Comparison of ENCODE assay signal across 25 cellular contexts in genomic region chr20:24765316-24766142, GRCh38.
A peak's percentile ranks its signal among the peaks of the same experiment; 100 is the strongest.
DNase-seq lines count a peak whose midpoint lies in the region; ATAC-seq and TF ChIP-seq lines count a peak whose summit lies in the region.
"Had no signal": no experiment of that assay in that cellular context is flagged by ENCODE, and none has a peak within 500 bp of the region (broad histone marks: within the 10 kb centered on the region; RNA-seq: fewer than 3 reads in every experiment).

No MANE protein-coding gene starts in this region.

- H4K8ac ChIP-seq in H9 (replicated peaks; ENCODE audit: insufficient read length, low read depth, low read length), result no peak overlapping the region

- no peak overlapping the region for H3K4ac ChIP-seq in H9 (ENCODE audit: low read depth, low read length)

- no peak overlapping the region for H2BK15ac ChIP-seq in H9 (ENCODE audit: low read depth, low read length)

- no peak overlapping the region; the same call in 1 of the 2 replicates for H3K14ac ChIP-seq in H9 (ENCODE audit: insufficient read depth, low read length)

- no peak for TF ChIP-seq CTCF in H9 (conservative IDR thresholded peaks at IDR 0.05)

- 0 out of 2 replicates have a peak overlapping the region, but pooled peaks have one; percentile 22 for H3K4me3 ChIP-seq in BLaER1
- H3K4me3 ChIP-seq: breast epithelium, prostate gland, thyroid gland had no signal

- H3K18ac ChIP-seq in H9 (ENCODE audit: insufficient read length, low read depth, low read length), result no peak overlapping the region

- no CpG with 5 or more reads among the region's 12 CpGs for WGBS in H9 (ENCODE audit: extremely low coverage, insufficient read length, low lambda C conversion rate)

- H3K36me3 Mint-ChIP-seq in H9 (ENCODE audit: insufficient read depth in 1 of 3, low read depth in 3 of 3), result peaks cover 0 to 3% (median 0%) of the 10 kb centered on the region in 3 experiments; a peak in 3 of 7 replicates
- H3K36me3 Mint-ChIP-seq in activated T-cell treated with anti-CD3 and anti-CD28 coated beads, Interleukin-2, amount 50 U/mL, for 24 hours (ENCODE audit: low read depth), result no peaks in the 10 kb centered on the region
- H3K36me3 Mint-ChIP-seq: activated naive CD4-positive, alpha-beta T cell treated with anti-CD3 and anti-CD28 coated beads, Interleukin-2, amount 50 U/mL, for 24 hours; immature natural killer cell had no signal

- peak overlapping the region; percentile 68 for H3K9ac ChIP-seq in BLaER1
- H3K9ac ChIP-seq in H9 (ENCODE audit: extremely low read depth, insufficient read length, low read length), result no peak overlapping the region

- no peak overlapping the region for H2BK12ac ChIP-seq in H9 (ENCODE audit: insufficient read length, low read depth, low read length)

- no peaks in the 10 kb centered on the region for H4K20me1 ChIP-seq in BLaER1
- H4K20me1 ChIP-seq in H9 (ENCODE audit: control insufficient read depth, insufficient read depth, insufficient read length), result no peaks in the 10 kb centered on the region

- H3K79me2 ChIP-seq in H9 (ENCODE audit: insufficient read depth, low read length), result no peaks in the 10 kb centered on the region

- no peak overlapping the region for H4K5ac ChIP-seq in H9 (ENCODE audit: insufficient read length, low read depth, low read length)

- peaks cover 5% of the 10 kb centered on the region for H3K9me3 ChIP-seq in BLaER1
- no peaks in the 10 kb centered on the region for H3K9me3 ChIP-seq in H9 (ENCODE audit: control insufficient read depth, low read depth, low read length)
- H3K9me3 ChIP-seq: breast epithelium, neutrophil, prostate gland, thyroid gland had no signal

- ATAC-seq in HG02870 (IDR thresholded peaks at IDR 0.05; ENCODE audit: unreplicated experiment) (no peak), GM21528 (IDR thresholded peaks at IDR 0.05; ENCODE audit: low FRiP score, unreplicated experiment) (no peak)

- H3K23me2 ChIP-seq in H9 (ENCODE audit: insufficient read length, low read depth, low read length, poor library complexity, severe bottlenecking), result no peaks in the 10 kb centered on the region

- DNase-seq in H9 (peak; percentile 12), islet precursor cell (peak; percentile 37)
- DNase-seq in stimulated activated CD8-positive, alpha-beta memory T cell treated with anti-CD3 and anti-CD28 coated beads, Interleukin-4, amount 100 ng/mL, for 48 hours, result peak; percentile 8
- DNase-seq in activated T-cell treated with anti-CD3 and anti-CD28 coated beads, Interleukin-2, amount 50 U/mL, for 24 hours, result no peak
- DNase-seq: activated CD4-positive, alpha-beta T cell treated with anti-CD3 and anti-CD28 coated beads for 48 hours; amygdala; DMS79; effector CD4-positive, alpha-beta T cell; immature natural killer cell; KG1; mesenchymal stem cell; NCI-H1105 treated with DMSO at 0.1 percent for 48 hours; NCI-H187 treated with DMSO at 0.1 percent for 48 hours; NCI-H2171; stimulated activated naive CD4-positive, alpha-beta T cell; thyroid gland had no signal

- H2AFZ ChIP-seq in H9 (ENCODE audit: low read length), result no peak overlapping the region

- peaks cover 4 to 5% of the 10 kb centered on the region in 2 experiments; a peak in 4 of 5 replicates for H3K9me3 Mint-ChIP-seq in H9
- no peaks in the 10 kb centered on the region for H3K9me3 Mint-ChIP-seq in activated T-cell treated with anti-CD3 and anti-CD28 coated beads, Interleukin-2, amount 50 U/mL, for 24 hours
- H3K9me3 Mint-ChIP-seq: activated naive CD4-positive, alpha-beta T cell treated with anti-CD3 and anti-CD28 coated beads, Interleukin-2, amount 50 U/mL, for 24 hours; immature natural killer cell; T-helper 2 cell treated with Interferon-gamma antibody and Interleukin-4, amounts not matched to agents 5 μg/mL and 100 μg/mL, for 36 hours had no signal

- no peak overlapping the region for H2BK5ac ChIP-seq in H9 (ENCODE audit: insufficient read length, low read length)

- no peaks in the 10 kb centered on the region for H3K79me1 ChIP-seq in H9 (ENCODE audit: insufficient read depth, low read depth, low read length, poor library complexity, severe bottlenecking)

- H3T11ph ChIP-seq in H9 (ENCODE audit: low read length), result no peak overlapping the region

- no peak overlapping the region for H3K4me3 Mint-ChIP-seq in H9
- H3K4me3 Mint-ChIP-seq in activated T-cell treated with anti-CD3 and anti-CD28 coated beads, Interleukin-2, amount 50 U/mL, for 24 hours, result no peak overlapping the region
- H3K4me3 Mint-ChIP-seq: activated naive CD4-positive, alpha-beta T cell treated with anti-CD3 and anti-CD28 coated beads, Interleukin-2, amount 50 U/mL, for 24 hours; immature natural killer cell; T-helper 2 cell treated with Interferon-gamma antibody and Interleukin-4, amounts not matched to agents 5 μg/mL and 100 μg/mL, for 36 hours had no signal

- H3K23ac ChIP-seq in H9 (ENCODE audit: insufficient read length, low read depth, low read length), result no peak overlapping the region

- H3K27ac Mint-ChIP-seq in H9, result no peak overlapping the region; a peak in 1 of 7 replicates
- no peak overlapping the region for H3K27ac Mint-ChIP-seq in activated T-cell treated with anti-CD3 and anti-CD28 coated beads, Interleukin-2, amount 50 U/mL, for 24 hours
- H3K27ac Mint-ChIP-seq: activated naive CD4-positive, alpha-beta T cell treated with anti-CD3 and anti-CD28 coated beads, Interleukin-2, amount 50 U/mL, for 24 hours; immature natural killer cell; T-helper 2 cell treated with Interferon-gamma antibody and Interleukin-4, amounts not matched to agents 5 μg/mL and 100 μg/mL, for 36 hours had no signal

- no peak overlapping the region for H4K91ac ChIP-seq in H9 (ENCODE audit: insufficient read length, low read depth, low read length)

- H3K4me1 ChIP-seq in BLaER1 (peaks cover 85% of the 10 kb centered on the region), H9 (ENCODE audit: insufficient read depth, low read length) (no peaks in the 10 kb centered on the region)
- H3K4me1 ChIP-seq: breast epithelium, prostate gland had no signal

- H3K27me3 ChIP-seq in BLaER1 (no peaks in the 10 kb centered on the region), H9 (ENCODE audit: insufficient read depth, low read length) (no peaks in the 10 kb centered on the region; the same call in 1 of the 2 replicates)
- H3K27me3 ChIP-seq: thyroid gland had no signal

- peak overlapping the region; percentile 83 for H3K4me2 ChIP-seq in BLaER1
- no peak overlapping the region for H3K4me2 ChIP-seq in H9 (ENCODE audit: insufficient read depth, insufficient read length, low read length)

- H2BK20ac ChIP-seq in H9 (ENCODE audit: low read depth, low read length, poor library complexity, severe bottlenecking), result no peak overlapping the region

- no peak overlapping the region for H2AK5ac ChIP-seq in H9 (ENCODE audit: insufficient read length, low read length)

- H3K27me3 Mint-ChIP-seq in H9 (ENCODE audit: low read depth), result peaks cover 6% of the 10 kb centered on the region
- H3K27me3 Mint-ChIP-seq in activated T-cell treated with anti-CD3 and anti-CD28 coated beads, Interleukin-2, amount 50 U/mL, for 24 hours, result peaks cover 31% of the 10 kb centered on the region

- H3K56ac ChIP-seq in H9 (ENCODE audit: insufficient read length, low read depth, low read length), result no peak overlapping the region

- H3K4me1 Mint-ChIP-seq in H9, result peaks cover 7 to 11% of the 10 kb centered on the region in 2 experiments
- no peaks in the 10 kb centered on the region for H3K4me1 Mint-ChIP-seq in activated T-cell treated with anti-CD3 and anti-CD28 coated beads, Interleukin-2, amount 50 U/mL, for 24 hours (ENCODE audit: low read depth)
- H3K4me1 Mint-ChIP-seq: activated naive CD4-positive, alpha-beta T cell treated with anti-CD3 and anti-CD28 coated beads, Interleukin-2, amount 50 U/mL, for 24 hours had no signal

- no peak overlapping the region for H2BK120ac ChIP-seq in H9 (ENCODE audit: low read depth, low read length, poor library complexity, severe bottlenecking)

- H3K27ac ChIP-seq in BLaER1 (peak overlapping the region; percentile 84), H9 (ENCODE audit: insufficient read length, low read depth, low read length) (no peak overlapping the region)
- H3K27ac ChIP-seq: breast epithelium, epithelial cell of prostate, neutrophil, prostate gland, thyroid gland had no signal

- no peaks in the 10 kb centered on the region for H3K36me3 ChIP-seq in BLaER1
- H3K36me3 ChIP-seq: breast epithelium, neutrophil, prostate gland, thyroid gland had no signal
